2 cellular contexts compared by ENCODE assay signal in the genomic region with DNA sequence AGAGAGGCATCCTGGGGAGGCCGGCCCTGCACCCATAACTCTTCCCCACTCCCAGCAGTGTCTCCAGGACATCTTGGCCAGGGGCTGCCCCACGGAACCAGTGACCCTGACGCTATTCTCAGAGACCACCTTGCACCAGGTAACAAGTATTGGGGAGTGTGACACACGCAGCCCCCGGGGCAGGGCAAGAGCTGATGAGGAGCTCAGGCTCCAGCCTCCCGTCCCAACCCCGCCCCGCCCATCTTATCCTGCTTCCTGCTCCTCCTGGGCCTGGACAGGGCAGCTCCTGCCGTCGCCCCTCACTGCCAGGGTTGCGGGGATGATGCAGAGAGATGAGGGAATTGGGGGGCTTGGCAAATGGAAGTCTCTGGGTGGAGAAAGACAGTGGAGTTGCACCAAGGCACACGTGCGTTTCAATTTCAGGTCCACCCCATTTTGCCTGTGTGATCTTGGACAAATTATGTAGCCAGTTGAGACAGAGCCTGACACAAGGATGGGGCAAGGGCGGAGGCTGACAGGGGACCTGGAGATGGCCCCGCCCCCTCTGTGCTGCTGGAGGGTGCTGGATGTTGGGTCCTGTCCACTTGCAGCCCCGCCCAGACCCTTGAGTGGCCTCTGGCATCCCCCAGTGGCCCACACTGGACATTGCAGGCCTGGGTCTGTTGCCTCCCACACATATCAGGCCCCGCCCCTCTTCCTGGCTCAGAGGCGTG.
A peak's percentile ranks its signal among the peaks of the same experiment; 100 is the strongest.
TF ChIP-seq lines count a peak whose summit lies in the region.

No MANE protein-coding gene starts in this region.

TF ChIP-seq in HEK293T, 16 proteins besides CTCF, POLR2A, EP300 and RAD21:
- TF ChIP-seq PKNOX1 (IDR thresholded peaks at IDR 0.05) (peak; percentile 41; the same call in 1 of the 2 replicates), ARNT (IDR thresholded peaks at IDR 0.05) (no peak)
TF ChIP-seq in HEK293T: peak in this region for 1.

TF ChIP-seq in H1, 55 proteins besides CTCF, POLR2A, EP300 and RAD21:
- 0 out of 2 replicates have a peak, but pooled peaks have one; percentile 30 for TF ChIP-seq YY1 (IDR thresholded peaks at IDR 0.05; ENCODE audit: low read depth, low read length)
- TF ChIP-seq SP1 (IDR thresholded peaks at IDR 0.05; ENCODE audit: low read depth, low read length) = peak; percentile 48; the same call in 1 of the 2 replicates
- TF ChIP-seq TEAD4 (IDR thresholded peaks at IDR 0.05; ENCODE audit: low read depth, low read length) = peak; percentile 63; the same call in 1 of the 2 replicates
- peak in 1 of 2 experiments; percentile 48; a peak in 1 of 4 replicates for TF ChIP-seq SIN3A (conservative IDR thresholded peaks at IDR 0.05 in 1 of 2, IDR thresholded peaks at IDR 0.05 in 1 of 2; ENCODE audit: low read depth in 1 of 2, low read length in 2 of 2)
- TF ChIP-seq ZNF274 (IDR thresholded peaks at IDR 0.05; ENCODE audit: borderline replicate concordance, extremely low read depth, low read length) = no peak
- peak; percentile 84; the same call in 1 of the 2 replicates for TF ChIP-seq SP4 (IDR thresholded peaks at IDR 0.05; ENCODE audit: low read length)
- TF ChIP-seq BCL11A (IDR thresholded peaks at IDR 0.05; ENCODE audit: low read depth in 2 of 2, low read length in 2 of 2) = no peak
